ENCODE assay signal across 15 cellular contexts in the genomic region with DNA sequence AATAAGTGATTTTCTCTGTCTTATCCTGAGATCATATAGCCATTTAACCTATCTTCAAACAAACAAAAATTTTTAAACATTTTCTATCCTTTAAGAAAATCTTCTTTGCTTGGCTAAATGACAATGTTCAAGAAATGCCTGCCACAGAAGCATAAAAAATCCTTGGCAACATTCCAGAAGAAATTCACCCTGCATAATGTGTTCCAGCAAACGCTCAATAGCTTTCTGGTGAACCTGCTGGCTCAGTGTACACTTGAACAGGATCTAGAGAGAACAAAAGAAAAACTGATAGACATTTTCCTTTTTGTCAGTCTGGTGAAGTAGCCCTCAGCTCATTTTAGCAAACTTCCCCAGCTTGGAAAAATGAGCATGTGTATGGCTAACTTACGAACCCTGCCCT. TPM values are rescaled to one million over a fixed set of nuclear protein-coding genes. Genes with fewer than 3 reads are reported as not detected.
A peak's percentile ranks its signal among the peaks of the same experiment; 100 is the strongest.
DNase-seq lines count a peak whose midpoint lies in the region; ATAC-seq and TF ChIP-seq lines count a peak whose summit lies in the region.
"Had no signal": no experiment of that assay in that cellular context is flagged by ENCODE, and none has a peak within 500 bp of the region (broad histone marks: within the 10 kb centered on the region; RNA-seq: fewer than 3 reads in every experiment).

No MANE protein-coding gene starts in this region.

- H2AFZ ChIP-seq in osteoblast (ENCODE audit: low read length) = no peak overlapping the region

- ATAC-seq in HG02884 (IDR thresholded peaks at IDR 0.05; ENCODE audit: unreplicated experiment) = no peak
- ATAC-seq: esophagus mucosa; stimulated activated effector memory CD8-positive, alpha-beta T cell treated with anti-CD3 and anti-CD28 coated beads, Interleukin-12 subunit alpha, Interleukin-12 subunit beta, amount 100 ng/mL, for 72 hours had no signal

- H3K9me3 ChIP-seq in osteoblast (ENCODE audit: low read depth, low read length) = no peaks in the 10 kb centered on the region
- H3K9me3 ChIP-seq: Caco-2, neutrophil, Peyer's patch had no signal

- DNase-seq in NCI-H1105 treated with DMSO at 0.1 percent for 48 hours (lab: John Stamatoyannopoulos, UW) (peak; percentile 74), NCI-H510A treated with DMSO at 0.1 percent for 48 hours (lab: John Stamatoyannopoulos, UW) (peak; percentile 48), fibroblast of pulmonary artery (ENCODE audit: low read depth) (peak; percentile 35), retinal pigment epithelial cell (ENCODE audit: low read depth) (peak; percentile 43), osteoblast (ENCODE audit: insufficient read length, low spot score, missing footprints) (no peak)
- no peak for DNase-seq in activated CD8-positive, alpha-beta memory T cell treated with anti-CD3 and anti-CD28 coated beads, Interleukin-2, amount 50 U/mL, for 48 hours
- DNase-seq: anterior cingulate cortex, Caco-2, HFFc6, Karpas-422, Peyer's patch had no signal

- no peaks in the 10 kb centered on the region for H3K79me2 ChIP-seq in osteoblast (ENCODE audit: insufficient read depth, low read length)

- H4K20me1 ChIP-seq in osteoblast (ENCODE audit: insufficient read depth, low read length) = no peaks in the 10 kb centered on the region

- no peak overlapping the region for H3K4me2 ChIP-seq in osteoblast (ENCODE audit: insufficient read depth, low read length)

- no peaks in the 10 kb centered on the region for H3K4me1 ChIP-seq in osteoblast (ENCODE audit: insufficient read depth, low read length)
- H3K4me1 ChIP-seq: Caco-2 had no signal

- H3K4me3 ChIP-seq in fibroblast of pulmonary artery (replicated peaks; ENCODE audit: low read depth, low read length) = no peak overlapping the region
- H3K4me3 ChIP-seq in retinal pigment epithelial cell (ENCODE audit: low read length) = no peak overlapping the region
- H3K4me3 ChIP-seq in osteoblast (ENCODE audit: insufficient read depth, low read length) = no peak overlapping the region
- H3K4me3 ChIP-seq: Peyer's patch had no signal

- H3K27ac ChIP-seq in osteoblast (ENCODE audit: low read depth, low read length) = no peak overlapping the region
- H3K27ac ChIP-seq: neutrophil had no signal

- peaks cover 6% of the 10 kb centered on the region for H3K27me3 ChIP-seq in osteoblast (ENCODE audit: insufficient read depth, low read length)
- H3K27me3 ChIP-seq: neutrophil, Peyer's patch had no signal

- TF ChIP-seq CTCF in fibroblast of pulmonary artery (IDR thresholded peaks at IDR 0.05; ENCODE audit: low read length, missing control alignments) (no peak), retinal pigment epithelial cell (conservative IDR thresholded peaks at IDR 0.05; ENCODE audit: low read depth, low read length) (no peak), osteoblast (IDR thresholded peaks at IDR 0.05; ENCODE audit: extremely low read depth, low read depth, low read length) (no peak)

- H3K36me3 ChIP-seq in osteoblast (ENCODE audit: insufficient read depth, low read length) = no peaks in the 10 kb centered on the region
- H3K36me3 ChIP-seq: neutrophil, Peyer's patch had no signal

RNA-seq across cellular contexts. Expression of a gene that starts 51.0 kb away (rescaled TPM):
- total RNA-seq in osteoblast = 25.3 and 27.7 TPM in 2 replicates

Comparison
In these comparisons a context has a peak if more than half of its experiments do, and no peak if none do; other contexts are left out.
1. DNase-seq: peak in NCI-H1105 treated with DMSO at 0.1 percent for 48 hours (single experiment), NCI-H510A treated with DMSO at 0.1 percent for 48 hours (single experiment), fibroblast of pulmonary artery (single experiment) and retinal pigment epithelial cell (single experiment); none in osteoblast (single experiment) and activated CD8-positive, alpha-beta memory T cell treated with anti-CD3 and anti-CD28 coated beads, Interleukin-2, amount 50 U/mL, for 48 hours (single experiment).